1 cellular context compared by ENCODE assay signal in genomic region chr3:124800076-124800475, GRCh38.
TF ChIP-seq lines count a peak whose summit lies in the region.

No MANE protein-coding gene starts in this region.

TF ChIP-seq in IMR-90, 13 proteins besides CTCF, POLR2A, EP300 and RAD21:
- no peak for TF ChIP-seq MAFK (IDR thresholded peaks at IDR 0.05; ENCODE audit: low read depth, low read length)
- TF ChIP-seq NFE2L2 (IDR thresholded peaks at IDR 0.05; ENCODE audit: low read depth, low read length) = no peak
- TF ChIP-seq RFX5 (IDR thresholded peaks at IDR 0.05; ENCODE audit: low read depth, low read length) = no peak
- TF ChIP-seq BHLHE40 (IDR thresholded peaks at IDR 0.05; ENCODE audit: low read depth, low read length) = no peak
- no peak for TF ChIP-seq CEBPB (IDR thresholded peaks at IDR 0.05; ENCODE audit: low read depth, low read length)
- no peak for TF ChIP-seq MXI1 (IDR thresholded peaks at IDR 0.05; ENCODE audit: borderline replicate concordance, low read depth, low read length)
- TF ChIP-seq MAZ (IDR thresholded peaks at IDR 0.05; ENCODE audit: borderline replicate concordance, low read depth, low read length) = no peak
- no peak for TF ChIP-seq FOS (IDR thresholded peaks at IDR 0.05; ENCODE audit: low read depth, low read length)
- no peak for TF ChIP-seq ELK1 (IDR thresholded peaks at IDR 0.05; ENCODE audit: borderline replicate concordance, low read depth, low read length)
- no peak for TF ChIP-seq RCOR1 (IDR thresholded peaks at IDR 0.05; ENCODE audit: insufficient replicate concordance, low read length)
